ENCODE assay signal across 26 cellular contexts in genomic region chr14:33696165-33696564, GRCh38.
"Had no signal": no experiment of that assay in that cellular context is flagged by ENCODE, and none has a peak within 500 bp of the region (broad histone marks: within the 10 kb centered on the region; RNA-seq: fewer than 3 reads in every experiment).

No MANE protein-coding gene starts in this region.

- H3K27ac Mint-ChIP-seq: activated CD4-positive, alpha-beta T cell treated with anti-CD3 and anti-CD28 coated beads, Interleukin-2, amount 10 ng/mL, durations not matched to agents 24 days and 14 days; activated CD8-positive, alpha-beta T cell treated with anti-CD3 and anti-CD28 coated beads for 36 hours; activated naive CD8-positive, alpha-beta T cell treated with anti-CD3 and anti-CD28 coated beads for 36 hours; activated T-cell treated with anti-CD3 and anti-CD28 coated beads, Interleukin-2, amount 50 U/mL, for 72 hours; activated T-helper 17 cell treated with anti-CD3 and anti-CD28 coated beads, Interleukin-2, amount 50 U/mL, for 72 hours had no signal

- H3K4me1 Mint-ChIP-seq: activated CD4-positive, alpha-beta T cell treated with anti-CD3 and anti-CD28 coated beads, Interleukin-2, amount 10 ng/mL, durations not matched to agents 24 days and 14 days; activated naive CD8-positive, alpha-beta T cell treated with anti-CD3 and anti-CD28 coated beads for 36 hours; activated T-helper 17 cell treated with anti-CD3 and anti-CD28 coated beads, Interleukin-2, amount 50 U/mL, for 72 hours; central memory CD8-positive, alpha-beta T cell had no signal

- H3K27ac ChIP-seq: brain microvascular endothelial cell, coronary artery, PC-9, SK-N-MC, WERI-Rb-1 had no signal

- ATAC-seq: activated CD8-positive, alpha-beta T cell treated with anti-CD3 and anti-CD28 coated beads for 36 hours; activated T-cell treated with anti-CD3 and anti-CD28 coated beads, Interleukin-2, amount 50 U/mL, for 72 hours; activated T-helper 17 cell treated with anti-CD3 and anti-CD28 coated beads, Interleukin-2, amount 50 U/mL, for 72 hours had no signal

- H3K27me3 ChIP-seq: brain microvascular endothelial cell had no signal

- H3K36me3 Mint-ChIP-seq: activated naive CD8-positive, alpha-beta T cell treated with anti-CD3 and anti-CD28 coated beads for 36 hours had no signal

- DNase-seq: activated CD4-positive, alpha-beta T cell treated with anti-CD3 and anti-CD28 coated beads for 1 hour; activated CD4-positive, alpha-beta T cell treated with anti-CD3 and anti-CD28 coated beads, Interleukin-2, amount 10 ng/mL, durations not matched to agents 24 days and 14 days; activated CD4-positive, alpha-beta T cell treated with anti-CD3 and anti-CD28 coated beads, Interleukin-2, amount 50 U/mL, for 4 hours; activated CD4-positive, CD25-positive, alpha-beta regulatory T cell; activated CD8-positive, alpha-beta T cell treated with anti-CD3 and anti-CD28 coated beads for 36 hours; activated effector memory CD4-positive, alpha-beta T cell treated with anti-CD3 and anti-CD28 coated beads, Interleukin-2, amount 50 U/mL, for 16 hours; activated naive CD4-positive, alpha-beta T cell; activated naive CD4-positive, alpha-beta T cell treated with anti-CD3 and anti-CD28 coated beads, Interleukin-2, amount 50 U/mL, for 16 hours; activated naive CD8-positive, alpha-beta T cell treated with anti-CD3 and anti-CD28 coated beads for 36 hours; activated T-cell treated with anti-CD3 and anti-CD28 coated beads, Interleukin-2, amount 50 U/mL, for 1 hour; activated T-cell treated with anti-CD3 and anti-CD28 coated beads, Interleukin-2, amount 50 U/mL, for 72 hours; amniotic stem cell; aorta; brain microvascular endothelial cell; NCI-H1092 treated with DMSO at 0.1 percent for 48 hours; NCI-H146; NCI-H345; NCI-H524 treated with DMSO at 0.1 percent for 48 hours; PC-9; Right ventricle myocardium superior; T1000; WERI-Rb-1 had no signal

- H3K36me3 ChIP-seq: brain microvascular endothelial cell, WERI-Rb-1 had no signal

- H3K4me3 ChIP-seq: coronary artery, PC-9, SK-N-MC had no signal

- H3K9me3 Mint-ChIP-seq: activated CD4-positive, alpha-beta T cell treated with anti-CD3 and anti-CD28 coated beads, Interleukin-2, amount 10 ng/mL, durations not matched to agents 24 days and 14 days; activated CD8-positive, alpha-beta T cell treated with anti-CD3 and anti-CD28 coated beads for 36 hours; activated naive CD8-positive, alpha-beta T cell treated with anti-CD3 and anti-CD28 coated beads for 36 hours; activated T-cell treated with anti-CD3 and anti-CD28 coated beads, Interleukin-2, amount 50 U/mL, for 72 hours; activated T-helper 17 cell treated with anti-CD3 and anti-CD28 coated beads, Interleukin-2, amount 50 U/mL, for 72 hours; central memory CD8-positive, alpha-beta T cell had no signal

- H3K27me3 Mint-ChIP-seq: activated CD4-positive, alpha-beta T cell treated with anti-CD3 and anti-CD28 coated beads, Interleukin-2, amount 10 ng/mL, durations not matched to agents 24 days and 14 days; activated CD8-positive, alpha-beta T cell treated with anti-CD3 and anti-CD28 coated beads for 36 hours; central memory CD8-positive, alpha-beta T cell had no signal

- H3K4me3 Mint-ChIP-seq: activated CD4-positive, alpha-beta T cell treated with anti-CD3 and anti-CD28 coated beads, Interleukin-2, amount 10 ng/mL, durations not matched to agents 24 days and 14 days; activated CD8-positive, alpha-beta T cell treated with anti-CD3 and anti-CD28 coated beads for 36 hours; activated naive CD8-positive, alpha-beta T cell treated with anti-CD3 and anti-CD28 coated beads for 36 hours; activated T-cell treated with anti-CD3 and anti-CD28 coated beads, Interleukin-2, amount 50 U/mL, for 72 hours; activated T-helper 17 cell treated with anti-CD3 and anti-CD28 coated beads, Interleukin-2, amount 50 U/mL, for 72 hours; central memory CD8-positive, alpha-beta T cell had no signal
